In genomic region chr3:35505772-35506171, GRCh38 we compare ENCODE assay signal across 18 cellular contexts.
DNase-seq lines count a peak whose midpoint lies in the region; TF ChIP-seq lines count a peak whose summit lies in the region.
"Had no signal": no experiment of that assay in that cellular context is flagged by ENCODE, and none has a peak within 500 bp of the region (broad histone marks: within the 10 kb centered on the region; RNA-seq: fewer than 3 reads in every experiment).

No MANE protein-coding gene starts in this region.

- no peak overlapping the region for H2BK120ac ChIP-seq in mesenchymal stem cell (ENCODE audit: low read depth, low read length)

- H3K27me3 ChIP-seq in OCI-LY1 (ENCODE audit: insufficient read depth, low read length) = no peaks in the 10 kb centered on the region
- no peaks in the 10 kb centered on the region for H3K27me3 ChIP-seq in mesenchymal stem cell (ENCODE audit: control insufficient read depth in 1 of 2, insufficient read depth in 1 of 2, low read length in 2 of 2)
- H3K27me3 ChIP-seq: MG63, SJSA1 had no signal

- H4K20me1 ChIP-seq in OCI-LY1 (ENCODE audit: insufficient read depth, low read length) = no peaks in the 10 kb centered on the region

- H2BK15ac ChIP-seq in mesenchymal stem cell (ENCODE audit: low read depth, poor library complexity, severe bottlenecking) = no peak overlapping the region

- H3K4me1 ChIP-seq in OCI-LY1 (ENCODE audit: insufficient read depth, low read length, severe bottlenecking) (peaks cover 29% of the 10 kb centered on the region), mesenchymal stem cell (ENCODE audit: control insufficient read depth, insufficient read depth, low read depth, low read length) (peaks cover 4% of the 10 kb centered on the region)
- H3K4me1 ChIP-seq: SJSA1 had no signal

- H3K9me3 ChIP-seq in OCI-LY1 (ENCODE audit: low read length) = no peaks in the 10 kb centered on the region
- no peaks in the 10 kb centered on the region for H3K9me3 ChIP-seq in mesenchymal stem cell (ENCODE audit: control insufficient read depth, low read length)
- H3K9me3 ChIP-seq: MG63, SJSA1 had no signal

- H3K18ac ChIP-seq in mesenchymal stem cell (ENCODE audit: low read depth in 1 of 2, low read length in 2 of 2) = no peak overlapping the region

- no peaks in the 10 kb centered on the region for H3K79me1 ChIP-seq in mesenchymal stem cell (replicated peaks; ENCODE audit: low read length, poor library complexity, severe bottlenecking)

- 95% methylated on average over 3 of the region's 3 CpGs for WGBS in mesenchymal stem cell

- no peak for TF ChIP-seq CTCF in GM12865 (IDR thresholded peaks at IDR 0.05; ENCODE audit: insufficient read depth, low read depth, low read length, missing control alignments)
- no peak for TF ChIP-seq CTCF in OCI-LY1 (IDR thresholded peaks at IDR 0.05; ENCODE audit: low read length)

- DNase-seq in GM12865 (ENCODE audit: low read depth) = peak; percentile 15
- DNase-seq in mesenchymal stem cell = no peak
- no peak for DNase-seq in HuH-7 (ENCODE audit: low spot score)
- DNase-seq in midbrain (lab: John Stamatoyannopoulos, UW) = no peak
- no peak for DNase-seq in H4 (ENCODE audit: low spot score)
- DNase-seq in NCI-H2171 treated with DMSO at 0.1 percent for 48 hours (lab: John Stamatoyannopoulos, UW) = no peak
- DNase-seq: C1 segment of cervical spinal cord; CD8-positive, alpha-beta T cell; HCEC 1CT; MG63; NCI-H187 treated with DMSO at 0.1 percent for 48 hours; NCI-H2227 treated with DMSO at 0.1 percent for 48 hours; NCI-H510A; NCI-H748 treated with DMSO at 0.1 percent for 48 hours; T-helper 1 cell had no signal

- H3K23ac ChIP-seq in mesenchymal stem cell (ENCODE audit: low read length in 2 of 2) = no peak overlapping the region

- no peak overlapping the region for H3K14ac ChIP-seq in mesenchymal stem cell (ENCODE audit: low read length in 2 of 2)

- no peaks in the 10 kb centered on the region for H3K79me2 ChIP-seq in OCI-LY1 (ENCODE audit: insufficient read depth, low read length)

- H3K4me3 ChIP-seq in GM12865 (ENCODE audit: low read depth, low read length) (no peak overlapping the region), OCI-LY1 (ENCODE audit: low read depth, low read length, poor library complexity, severe bottlenecking) (peak overlapping the region; percentile 10), mesenchymal stem cell (ENCODE audit: insufficient read depth in 1 of 2, low read depth in 1 of 2, low read length in 2 of 2) (no peak overlapping the region)
- H3K4me3 ChIP-seq: K562, MG63, SJSA1 had no signal

- no peak overlapping the region for H2BK12ac ChIP-seq in mesenchymal stem cell (ENCODE audit: low read length in 2 of 2)

- H2AFZ ChIP-seq in OCI-LY1 (ENCODE audit: low read length) (peak overlapping the region; percentile 46; the same call in 1 of the 2 replicates), mesenchymal stem cell (ENCODE audit: low read depth, low read length) (no peak overlapping the region)

- H3K4me2 ChIP-seq in OCI-LY1 (ENCODE audit: low read length) (peak overlapping the region; percentile 39; the same call in 1 of the 2 replicates), mesenchymal stem cell (ENCODE audit: low read length, poor library complexity, severe bottlenecking) (peak overlapping the region; percentile 9)

- H3K9me2 ChIP-seq in OCI-LY1 (ENCODE audit: low read depth, low read length) = no peaks in the 10 kb centered on the region

- H4K8ac ChIP-seq in mesenchymal stem cell (ENCODE audit: low read length) = no peak overlapping the region

- peak overlapping the region; percentile 65 for H2AK5ac ChIP-seq in mesenchymal stem cell (ENCODE audit: low read length, severe bottlenecking)

- H2BK5ac ChIP-seq in mesenchymal stem cell (ENCODE audit: low read depth, low read length, poor library complexity, severe bottlenecking) = no peak overlapping the region

- H3K27ac ChIP-seq in OCI-LY1 (ENCODE audit: low read depth, low read length, poor library complexity, severe bottlenecking) (peak overlapping the region; percentile 26), mesenchymal stem cell (ENCODE audit: low read length, poor library complexity, severe bottlenecking) (no peak overlapping the region)
- H3K27ac ChIP-seq: SJSA1 had no signal

- H4K91ac ChIP-seq in mesenchymal stem cell (ENCODE audit: low read length) = no peak overlapping the region

- no peak overlapping the region for H3K4ac ChIP-seq in mesenchymal stem cell (ENCODE audit: low read depth in 1 of 2, low read length in 2 of 2)

- H3F3A ChIP-seq in OCI-LY1 (ENCODE audit: insufficient read depth, low read length) = no peaks in the 10 kb centered on the region

- H3K9ac ChIP-seq in OCI-LY1 (ENCODE audit: low read length) (no peak overlapping the region), mesenchymal stem cell (ENCODE audit: low read length) (no peak overlapping the region)

- H3K36me3 ChIP-seq in OCI-LY1 (ENCODE audit: insufficient read depth, low read length) (no peaks in the 10 kb centered on the region), mesenchymal stem cell (ENCODE audit: control insufficient read depth in 1 of 2, insufficient read depth in 2 of 2, low read depth in 1 of 2, low read length in 2 of 2) (no peaks in the 10 kb centered on the region)
- H3K36me3 ChIP-seq: MG63, SJSA1 had no signal
